Comparison of ENCODE assay signal across 17 cellular contexts in genomic region chr11:110470716-110471115, GRCh38.
"Had no signal": no experiment of that assay in that cellular context is flagged by ENCODE, and none has a peak within 500 bp of the region (broad histone marks: within the 10 kb centered on the region; RNA-seq: fewer than 3 reads in every experiment).

No MANE protein-coding gene starts in this region.

- H3K4me3 ChIP-seq: body of pancreas, esophagus squamous epithelium, left ventricle myocardium inferior, skin epidermis, thoracic aorta, upper lobe of right lung had no signal

- ATAC-seq: body of pancreas; effector memory CD8-positive, alpha-beta T cell; upper lobe of right lung had no signal

- DNase-seq: activated B cell treated with CpG ODN at 0.5 μM for 24 hours; activated CD4-positive, alpha-beta memory T cell treated with anti-CD3 and anti-CD28 coated beads for 36 hours; activated CD4-positive, alpha-beta T cell treated with anti-CD3 and anti-CD28 coated beads for 4 hours; activated naive CD8-positive, alpha-beta T cell treated with anti-CD3 and anti-CD28 coated beads for 36 hours; amniotic stem cell; body of pancreas; effector memory CD8-positive, alpha-beta T cell; esophagus squamous epithelium; kidney glomerular epithelial cell; left ventricle myocardium inferior; occipital lobe; stimulated activated CD4-positive, alpha-beta T cell treated with anti-CD3 and anti-CD28 coated beads, Interleukin-15, amount 100 ng/mL, for 24 hours; stimulated activated CD4-positive, alpha-beta T cell treated with anti-CD3 and anti-CD28 coated beads, Interleukin-2, amount 100 ng/mL, for 48 hours; T-helper 9 cell; upper lobe of right lung had no signal

- H3K36me3 ChIP-seq: left ventricle myocardium inferior, thoracic aorta, upper lobe of right lung had no signal

- H3K27ac ChIP-seq: body of pancreas, esophagus squamous epithelium, left ventricle myocardium inferior, skin epidermis, thoracic aorta, upper lobe of right lung had no signal

- H3K9me3 ChIP-seq: body of pancreas, esophagus squamous epithelium, left ventricle myocardium inferior, thoracic aorta, upper lobe of right lung had no signal

- H3K27me3 ChIP-seq: body of pancreas, esophagus squamous epithelium, upper lobe of right lung had no signal

- H3K4me1 ChIP-seq: body of pancreas, esophagus squamous epithelium, left ventricle myocardium inferior had no signal
